In the genomic region with DNA sequence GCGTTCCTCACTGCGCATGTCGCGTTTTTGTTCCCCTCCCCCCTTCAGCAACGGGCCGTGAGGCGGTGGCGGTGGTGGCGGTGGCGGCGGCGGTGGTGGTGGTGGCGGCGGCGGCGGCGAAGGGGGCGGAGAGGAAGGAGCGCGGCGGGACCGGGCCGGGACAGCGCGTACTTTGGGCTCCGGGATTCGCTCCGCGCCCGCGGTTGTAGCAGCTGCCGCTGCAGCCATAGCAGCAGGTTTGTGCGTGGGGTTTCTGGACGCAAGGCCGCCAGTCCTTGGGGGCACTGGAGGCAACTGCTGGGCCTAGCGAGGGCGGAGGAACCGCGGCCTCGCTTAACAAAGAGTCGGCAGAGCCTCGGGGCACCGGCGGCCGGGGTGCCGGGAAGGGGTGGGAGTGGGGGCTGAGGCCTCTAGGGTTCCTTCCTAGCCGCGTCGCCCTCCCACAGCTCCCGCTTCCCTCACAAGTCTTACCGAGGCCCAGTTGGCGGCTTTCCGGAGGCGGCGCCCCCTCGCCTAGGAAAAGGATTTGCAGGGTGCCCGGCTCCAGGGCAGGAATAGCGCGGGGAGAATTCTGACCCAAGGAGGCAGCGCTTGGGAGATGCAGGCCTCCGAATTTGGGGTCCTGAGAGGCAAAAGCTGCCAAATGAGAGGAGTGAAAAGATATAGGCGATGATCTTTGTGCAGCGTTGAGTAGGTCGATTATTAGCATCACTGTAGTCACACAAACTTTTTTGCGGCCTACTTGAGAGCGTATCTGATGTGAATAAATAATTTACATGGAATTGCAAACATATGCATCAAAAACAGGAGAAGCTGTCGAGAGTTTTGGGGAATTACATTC, we compare ENCODE assay signal across 8 cellular contexts. TPM values are rescaled to one million over a fixed set of nuclear protein-coding genes. Genes with fewer than 3 reads are reported as not detected.
A peak's percentile ranks its signal among the peaks of the same experiment; 100 is the strongest.
DNase-seq lines count a peak whose midpoint lies in the region; ATAC-seq and TF ChIP-seq lines count a peak whose summit lies in the region.

A gene with protein sequence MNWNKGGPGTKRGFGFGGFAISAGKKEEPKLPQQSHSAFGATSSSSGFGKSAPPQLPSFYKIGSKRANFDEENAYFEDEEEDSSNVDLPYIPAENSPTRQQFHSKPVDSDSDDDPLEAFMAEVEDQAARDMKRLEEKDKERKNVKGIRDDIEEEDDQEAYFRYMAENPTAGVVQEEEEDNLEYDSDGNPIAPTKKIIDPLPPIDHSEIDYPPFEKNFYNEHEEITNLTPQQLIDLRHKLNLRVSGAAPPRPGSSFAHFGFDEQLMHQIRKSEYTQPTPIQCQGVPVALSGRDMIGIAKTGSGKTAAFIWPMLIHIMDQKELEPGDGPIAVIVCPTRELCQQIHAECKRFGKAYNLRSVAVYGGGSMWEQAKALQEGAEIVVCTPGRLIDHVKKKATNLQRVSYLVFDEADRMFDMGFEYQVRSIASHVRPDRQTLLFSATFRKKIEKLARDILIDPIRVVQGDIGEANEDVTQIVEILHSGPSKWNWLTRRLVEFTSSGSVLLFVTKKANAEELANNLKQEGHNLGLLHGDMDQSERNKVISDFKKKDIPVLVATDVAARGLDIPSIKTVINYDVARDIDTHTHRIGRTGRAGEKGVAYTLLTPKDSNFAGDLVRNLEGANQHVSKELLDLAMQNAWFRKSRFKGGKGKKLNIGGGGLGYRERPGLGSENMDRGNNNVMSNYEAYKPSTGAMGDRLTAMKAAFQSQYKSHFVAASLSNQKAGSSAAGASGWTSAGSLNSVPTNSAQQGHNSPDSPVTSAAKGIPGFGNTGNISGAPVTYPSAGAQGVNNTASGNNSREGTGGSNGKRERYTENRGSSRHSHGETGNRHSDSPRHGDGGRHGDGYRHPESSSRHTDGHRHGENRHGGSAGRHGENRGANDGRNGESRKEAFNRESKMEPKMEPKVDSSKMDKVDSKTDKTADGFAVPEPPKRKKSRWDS (plus strand): TSS at position 30 of the 841 bp plus-strand sequence. CDS start 12,880 bp downstream, outside the sequence.

- H3K4me1 ChIP-seq in Panc1 (ENCODE audit: control insufficient read depth, insufficient read depth, low read length) (peaks cover 6% of the 10 kb centered on the region), adrenal gland (replicated peaks in 1 of 2) (peaks cover 28 to 49% of the 10 kb centered on the region in 2 donors), left ventricle myocardium inferior (peaks cover 90% of the 10 kb centered on the region), psoas muscle (peaks cover 35% of the 10 kb centered on the region)

- intact Hi-C loops in Panc1 (cut with micrococcal nuclease; ENCODE audit: unreplicated experiment), result no loop called here
- intact Hi-C loops in adrenal gland (cut with DNase I), result no loop called here
- intact Hi-C loops in left ventricle myocardium inferior (cut with micrococcal nuclease), result no loop called here
- intact Hi-C loops in psoas muscle (cut with DNase I), result loop anchor here in 1 of 2 donors (2.0 kb wide), 1 partner anchor 52 kb away; a partner anchor contains a TSS

- peak in 1 of 2 donors; percentile 61 for TF ChIP-seq POLR2A in adrenal gland (IDR thresholded peaks at IDR 0.05)

- H3K4me3 ChIP-seq in Panc1 (ENCODE audit: low read depth in 2 of 2, low read length in 2 of 2) (peak within 1 kb of the TSS; percentile 96 to 97), adrenal gland (peak within 1 kb of the TSS; percentile 73 to 86 (median 80)), left ventricle myocardium inferior (peak within 1 kb of the TSS; percentile 95), psoas muscle (peak within 1 kb of the TSS; percentile 89)

- ATAC-seq in activated CD4-positive, CD25-positive, alpha-beta regulatory T cell treated with anti-CD3 and anti-CD28 coated beads, Interleukin-2, amount 50 U/mL, for 24 hours, result no peak
- ATAC-seq in HG03196 (IDR thresholded peaks at IDR 0.05; ENCODE audit: unreplicated experiment), result peak; percentile 4
- ATAC-seq in Panc1, result peak; percentile 19
- peak; percentile 2 to 19 (median 3) for ATAC-seq in psoas muscle

- 0 to 1% (median 1%) methylated on average over 18 to 67 of the region's 67 CpGs for WGBS in adrenal gland, 4 donors
- WGBS in psoas muscle, 3 donors, result 0 to 1% (median 1%) methylated on average over 45 to 67 of the region's 67 CpGs

- no peaks in the 10 kb centered on the region for H3K27me3 ChIP-seq in Panc1 (ENCODE audit: control insufficient read depth, insufficient read depth, low read length)
- no peaks in the 10 kb centered on the region for H3K27me3 ChIP-seq in adrenal gland
- H3K27me3 ChIP-seq in left ventricle myocardium inferior (ENCODE audit: low read depth), result no peaks in the 10 kb centered on the region
- H3K27me3 ChIP-seq in psoas muscle (ENCODE audit: insufficient read depth in 3 of 3, low read length in 2 of 3), result no peaks in the 10 kb centered on the region

- no TSS peak for BruUV-seq in Panc1 (replicated peaks; lab: Mats Ljungman, UMichigan)

- CTCF ChIA-PET in Panc1 (lab: Charles Lee), result interaction anchor here (0.6 to 0.7 kb wide), 2 partner anchors 75 to 759 kb away, joined by 4 to 8 read pairs; no protein-coding TSS in a partner anchor

- no peak for TF ChIP-seq CTCF in Panc1 (IDR thresholded peaks at IDR 0.05)
- peak in 3 of 6 experiments; percentile 5 to 18 (median 16) for TF ChIP-seq CTCF in adrenal gland (IDR thresholded peaks at IDR 0.05)
- peak; percentile 17 for TF ChIP-seq CTCF in left ventricle myocardium inferior (IDR thresholded peaks at IDR 0.05; ENCODE audit: borderline replicate concordance)
- no peak for TF ChIP-seq CTCF in psoas muscle (IDR thresholded peaks at IDR 0.05)

- H3K27ac ChIP-seq in Panc1 (ENCODE audit: low read length), result peak within 1 kb of the TSS; percentile 98
- peak within 1 kb of the TSS; percentile 91 to 99 (median 97) for H3K27ac ChIP-seq in adrenal gland
- H3K27ac ChIP-seq in left ventricle myocardium inferior (replicated peaks), result peak within 1 kb of the TSS; percentile 99
- H3K27ac ChIP-seq in psoas muscle, result peak within 1 kb of the TSS; percentile 98

- peak in 3 of 4 experiments; percentile 78 to 83 (median 78) for DNase-seq in activated CD4-positive, CD25-positive, alpha-beta regulatory T cell (lab: John Stamatoyannopoulos, UW)
- DNase-seq in Panc1 (ENCODE audit: low read depth, low spot score), result no peak
- peak; percentile 60 to 94 (median 68) for DNase-seq in adrenal gland
- peak; percentile 90 for DNase-seq in left ventricle myocardium inferior
- peak; percentile 90 to 96 for DNase-seq in psoas muscle
- DNase-seq in retina, result no peak

- H3K36me3 ChIP-seq in Panc1 (ENCODE audit: control insufficient read depth, insufficient read depth, low read length) (peaks cover 27% of the 10 kb centered on the region), adrenal gland (replicated peaks in 1 of 2) (peaks cover 0 to 13% of the 10 kb centered on the region in 2 donors), left ventricle myocardium inferior (peaks cover 19% of the 10 kb centered on the region), psoas muscle (ENCODE audit: insufficient read depth in 1 of 2, low read depth in 1 of 2) (peaks cover 10 to 33% of the 10 kb centered on the region in 2 donors)

- H3K9me3 ChIP-seq in Panc1 (ENCODE audit: control insufficient read depth, insufficient read depth, low read depth, low read length), result no peaks in the 10 kb centered on the region
- H3K9me3 ChIP-seq in adrenal gland (replicated peaks in 1 of 3), result no peaks in the 10 kb centered on the region
- no peaks in the 10 kb centered on the region for H3K9me3 ChIP-seq in left ventricle myocardium inferior (replicated peaks)
- no peaks in the 10 kb centered on the region for H3K9me3 ChIP-seq in psoas muscle

- POLR2A ChIA-PET in Panc1 (lab: Charles Lee), result interaction anchor here (0.7 to 1.0 kb wide), 3 partner anchors 12 to 53 kb away, joined by 3 to 5 read pairs (median 5); a partner anchor contains a TSS

- in situ Hi-C loops in Panc1 (cut with HindIII; ENCODE audit: low pct_unique_long_range_greater_than_20kb, low sequenced_read_pairs), result no loop called here

RNA-seq across cellular contexts. Expression of the gene that starts here (rescaled TPM):
- total RNA-seq in Panc1 (2021; ENCODE audit: unreplicated experiment) (89.6 TPM), adrenal gland (10 to 100 TPM; 45.0 to 99.8 (median 80.3) TPM), left ventricle myocardium inferior (51.7 TPM), psoas muscle (10 to 100 TPM; 47.4 to 91.0 (median 73.9) TPM)
- 46.9 TPM for polyA plus RNA-seq in Panc1 (2012; ENCODE audit: insufficient read length)
- polyA plus RNA-seq in adrenal gland (100 to 1,000 TPM in 1 of 3 donors, 10 to 100 TPM in 2; 80.3 to 109 (median 88.8) TPM), psoas muscle (10 to 100 TPM; 46.3 to 56.0 (median 55.8) TPM)

Comparison
In these comparisons a context has a peak if more than half of its experiments do, and no peak if none do; other contexts are left out.
1. DNase-seq: peak in activated CD4-positive, CD25-positive, alpha-beta regulatory T cell (3 of 4), adrenal gland (7 of 7), left ventricle myocardium inferior (single experiment) and psoas muscle (2 of 2); none in Panc1 (single experiment) and retina (single experiment).
2. ATAC-seq: peak in HG03196 (single experiment), Panc1 (single experiment) and psoas muscle (4 of 4); none in activated CD4-positive, CD25-positive, alpha-beta regulatory T cell treated with anti-CD3 and anti-CD28 coated beads, Interleukin-2, amount 50 U/mL, for 24 hours (0 of 2).
3. Peak in every context shown above with its lines, with median percentiles within 50 percentile points of each other: H3K27ac ChIP-seq and H3K4me3 ChIP-seq.